ENCODE assay signal across 8 cellular contexts in genomic region chr2:238060542-238061309, GRCh38. TPM values are rescaled to one million over a fixed set of nuclear protein-coding genes. Genes with fewer than 3 reads are reported as not detected.
DNase-seq lines count a peak whose midpoint lies in the region; ATAC-seq and TF ChIP-seq lines count a peak whose summit lies in the region.

Gene SCLY (plus strand): TSS chr2:238061001. CDS start chr2:238061055, 54 bp downstream.

- peaks cover 49% of the 10 kb centered on the region for H3K4me1 Mint-ChIP-seq in activated naive CD4-positive, alpha-beta T cell treated with anti-CD3 and anti-CD28 coated beads, Interleukin-2, amount 50 U/mL, for 24 hours

- peak; percentile 96 for ATAC-seq in HG02571 (IDR thresholded peaks at IDR 0.05; ENCODE audit: unreplicated experiment)
- ATAC-seq in SK-N-SH treated with all-trans-retinoic acid at 6 μM for 48 hours = peak; percentile 98
- peak; percentile 99 for ATAC-seq in omental fat pad (ENCODE audit: low FRiP score)
- ATAC-seq in thoracic aorta (ENCODE audit: insufficient number of reproducible peaks, low FRiP score, low read depth) = peak; percentile 93

- peak within 1 kb of the TSS; percentile 91 for H3K27ac Mint-ChIP-seq in activated naive CD4-positive, alpha-beta T cell treated with anti-CD3 and anti-CD28 coated beads, Interleukin-2, amount 50 U/mL, for 24 hours

- H3K36me3 ChIP-seq in thoracic aorta = no peaks in the 10 kb centered on the region

- H3K27ac ChIP-seq in thoracic aorta = peak within 1 kb of the TSS; percentile 83 to 92

- peak within 1 kb of the TSS; percentile 94 for H3K4me3 Mint-ChIP-seq in activated naive CD4-positive, alpha-beta T cell treated with anti-CD3 and anti-CD28 coated beads, Interleukin-2, amount 50 U/mL, for 24 hours

- TF ChIP-seq CTCF in omental fat pad (IDR thresholded peaks at IDR 0.05) (no peak), thoracic aorta (IDR thresholded peaks at IDR 0.05) (no peak)

- no peaks in the 10 kb centered on the region for H3K9me3 Mint-ChIP-seq in activated naive CD4-positive, alpha-beta T cell treated with anti-CD3 and anti-CD28 coated beads, Interleukin-2, amount 50 U/mL, for 24 hours

- H3K4me1 ChIP-seq in thoracic aorta (ENCODE audit: control insufficient read depth in 1 of 2, low read depth in 2 of 2) = peaks cover 6 to 20% of the 10 kb centered on the region in 2 donors

- no peaks in the 10 kb centered on the region for H3K27me3 ChIP-seq in thoracic aorta (replicated peaks; ENCODE audit: insufficient read depth)

- no peaks in the 10 kb centered on the region for H3K9me3 ChIP-seq in thoracic aorta

- DNase-seq in GM04504 (ENCODE audit: low read depth) (peak; percentile 97), NCI-H1092 (lab: John Stamatoyannopoulos, UW) (peak; percentile 93), glomerular endothelial cell (ENCODE audit: extremely low read depth, low read depth, low spot score) (peak; percentile 62), omental fat pad (ENCODE audit: low spot score) (peak; percentile 94), thoracic aorta (ENCODE audit: low spot score) (peak; percentile 84)

- peak within 1 kb of the TSS; percentile 80 for H3K4me3 ChIP-seq in thoracic aorta

- H3K36me3 Mint-ChIP-seq in activated naive CD4-positive, alpha-beta T cell treated with anti-CD3 and anti-CD28 coated beads, Interleukin-2, amount 50 U/mL, for 24 hours = peaks cover 11% of the 10 kb centered on the region

- peaks cover 6% of the 10 kb centered on the region for H3K27me3 Mint-ChIP-seq in activated naive CD4-positive, alpha-beta T cell treated with anti-CD3 and anti-CD28 coated beads, Interleukin-2, amount 50 U/mL, for 24 hours

TF ChIP-seq in SK-N-SH treated with all-trans-retinoic acid at 6 μM for 48 hours, 23 proteins besides CTCF, POLR2A, EP300 and RAD21:
- no peak for TF ChIP-seq BACH2 (CRISPR knock-in tag; IDR thresholded peaks at IDR 0.05; ENCODE audit: borderline replicate concordance)
- TF ChIP-seq ARNTL (CRISPR knock-in tag; IDR thresholded peaks at IDR 0.05; ENCODE audit: borderline replicate concordance, low read depth) = no peak
- 0 out of 2 replicates have a peak, but pooled peaks have one; percentile 29 for TF ChIP-seq POU6F1 (CRISPR knock-in tag; IDR thresholded peaks at IDR 0.05; ENCODE audit: borderline replicate concordance, low read depth)
- TF ChIP-seq ZNF8 (CRISPR knock-in tag; IDR thresholded peaks at IDR 0.05) = no peak
- TF ChIP-seq ZFP30 (CRISPR knock-in tag; IDR thresholded peaks at IDR 0.05) = no peak
- no peak for TF ChIP-seq CREB5 (CRISPR knock-in tag; IDR thresholded peaks at IDR 0.05; ENCODE audit: low read depth)
- no peak for TF ChIP-seq ZC3H10 (CRISPR knock-in tag; IDR thresholded peaks at IDR 0.05)
- TF ChIP-seq ESRRG (CRISPR knock-in tag; IDR thresholded peaks at IDR 0.05) = no peak
- TF ChIP-seq TOX (CRISPR knock-in tag; IDR thresholded peaks at IDR 0.05; ENCODE audit: borderline replicate concordance) = no peak
- 0 out of 2 replicates have a peak, but pooled peaks have one; percentile 19 for TF ChIP-seq ZFP3 (CRISPR knock-in tag; IDR thresholded peaks at IDR 0.05)
- no peak for TF ChIP-seq PPARA (CRISPR knock-in tag; IDR thresholded peaks at IDR 0.05; ENCODE audit: borderline replicate concordance)
- no peak for TF ChIP-seq RARB (CRISPR knock-in tag; IDR thresholded peaks at IDR 0.05)
- no peak for TF ChIP-seq ZNF565 (CRISPR knock-in tag; conservative IDR thresholded peaks at IDR 0.05; ENCODE audit: low read depth)
- no peak for TF ChIP-seq TCF4 (CRISPR knock-in tag; IDR thresholded peaks at IDR 0.05; ENCODE audit: borderline replicate concordance)
- TF ChIP-seq PATZ1 (CRISPR knock-in tag; IDR thresholded peaks at IDR 0.05; ENCODE audit: borderline replicate concordance) = no peak
- TF ChIP-seq TSHZ2 (CRISPR knock-in tag; IDR thresholded peaks at IDR 0.05) = 0 out of 2 replicates have a peak, but pooled peaks have one; percentile 13
- TF ChIP-seq GLIS3 (CRISPR knock-in tag; IDR thresholded peaks at IDR 0.05) = no peak
- TF ChIP-seq ISL1 (CRISPR knock-in tag; IDR thresholded peaks at IDR 0.05) = no peak
- no peak for TF ChIP-seq CSRNP3 (CRISPR knock-in tag; IDR thresholded peaks at IDR 0.05)

RNA-seq across cellular contexts. Expression of gene SCLY, which starts in this region (rescaled TPM):
- 16.3 and 22.9 TPM in 2 replicates for total RNA-seq in glomerular endothelial cell
- total RNA-seq in omental fat pad = 10 to 100 TPM in 3 of 4 donors, 1 to 10 TPM in 1; 7.3 to 15.8 (median 12.5) TPM
- 10 to 100 TPM; 13.3 to 33.7 TPM for total RNA-seq in thoracic aorta

Comparison
In these comparisons a context has a peak if more than half of its experiments do, and no peak if none do; other contexts are left out.
1. Peak in every context shown above with its lines: DNase-seq, ATAC-seq, H3K4me3 ChIP-seq and H3K27ac ChIP-seq.